22 cellular contexts compared by ENCODE assay signal in genomic region chr6:106568518-106568917, GRCh38.
DNase-seq lines count a peak whose midpoint lies in the region; ATAC-seq, FAIRE-seq and TF ChIP-seq lines count a peak whose summit lies in the region.
"Had no signal": no experiment of that assay in that cellular context is flagged by ENCODE, and none has a peak within 500 bp of the region (broad histone marks: within the 10 kb centered on the region; RNA-seq: fewer than 3 reads in every experiment).

No MANE protein-coding gene starts in this region.

- ATAC-seq in RWPE2 (ENCODE audit: low read depth) = peak; percentile 31; the same call in 2 of the 3 replicates
- ATAC-seq in GM18520 (IDR thresholded peaks at IDR 0.05; ENCODE audit: unreplicated experiment) = no peak
- no peak for ATAC-seq in omental fat pad (ENCODE audit: low FRiP score)
- ATAC-seq: Right ventricle myocardium inferior had no signal

- intact Hi-C loops in CD4-positive, alpha-beta memory T cell (cut with micrococcal nuclease) = no loop called here
- intact Hi-C loops in Calu3 (cut with micrococcal nuclease; ENCODE audit: unreplicated experiment) = loop anchor here (5.0 kb wide), 2 partner anchors 231 to 424 kb away; no protein-coding TSS in a partner anchor

- peaks cover 36% of the 10 kb centered on the region for H3K36me3 ChIP-seq in CD4-positive, alpha-beta memory T cell (ENCODE audit: insufficient read depth, low read length)
- peaks cover 76% of the 10 kb centered on the region for H3K36me3 ChIP-seq in RWPE2 (ENCODE audit: low read depth)
- H3K36me3 ChIP-seq: brain microvascular endothelial cell had no signal

- H3K27ac ChIP-seq in CD4-positive, alpha-beta memory T cell (ENCODE audit: low read depth, low read length) = no peak overlapping the region
- H3K27ac ChIP-seq in RWPE2 (ENCODE audit: poor library complexity, severe bottlenecking) (no peak overlapping the region), epithelial cell of prostate (peak overlapping the region; percentile 18)
- H3K27ac ChIP-seq: brain microvascular endothelial cell had no signal

- no peak for FAIRE-seq in GM19239 (lab: Jason Lieb, UNC)
- FAIRE-seq: frontal cortex had no signal

- DNase-seq in CD4-positive, alpha-beta memory T cell = no peak
- DNase-seq in Calu3 (no peak), RWPE2 (ENCODE audit: low spot score) (no peak), epithelial cell of prostate (ENCODE audit: low read depth, low spot score) (no peak), NCI-H526 treated with DMSO at 0.1 percent for 48 hours (lab: John Stamatoyannopoulos, UW) (no peak), GM19239 (ENCODE audit: insufficient read length, low spot score) (no peak), omental fat pad (ENCODE audit: low spot score) (no peak)
- DNase-seq: activated CD4-positive, alpha-beta T cell treated with anti-CD3 and anti-CD28 coated beads, Interleukin-2, amount 10 ng/mL, durations not matched to agents 7 days and 5 days; brain microvascular endothelial cell; cortex of kidney; hypothalamus; kidney glomerular epithelial cell; MM.1S; NCI-H146; NCI-H524 treated with DMSO at 0.1 percent for 48 hours; nucleus accumbens; retina; substantia nigra; SW 1271 had no signal

- H3K4me1 ChIP-seq in CD4-positive, alpha-beta memory T cell (ENCODE audit: insufficient read depth, low read length) = no peaks in the 10 kb centered on the region
- H3K4me1 ChIP-seq in RWPE2 (ENCODE audit: insufficient read depth, poor library complexity, severe bottlenecking) = peaks cover 7% of the 10 kb centered on the region

- no peaks in the 10 kb centered on the region for H3K27me3 Mint-ChIP-seq in CD4-positive, alpha-beta memory T cell
- no peaks in the 10 kb centered on the region for H3K27me3 Mint-ChIP-seq in Calu3 (ENCODE audit: unreplicated experiment)
- H3K27me3 Mint-ChIP-seq: activated CD4-positive, alpha-beta T cell treated with anti-CD3 and anti-CD28 coated beads, Interleukin-2, amount 10 ng/mL, durations not matched to agents 7 days and 5 days had no signal

- no peaks in the 10 kb centered on the region for H3K9me3 Mint-ChIP-seq in CD4-positive, alpha-beta memory T cell
- no peaks in the 10 kb centered on the region for H3K9me3 Mint-ChIP-seq in Calu3 (ENCODE audit: low read depth, unreplicated experiment)
- H3K9me3 Mint-ChIP-seq: activated CD4-positive, alpha-beta T cell treated with anti-CD3 and anti-CD28 coated beads, Interleukin-2, amount 10 ng/mL, durations not matched to agents 7 days and 5 days had no signal

- POLR2A ChIA-PET in CD4-positive, alpha-beta memory T cell (lab: Charles Lee; ENCODE audit: partially characterized antibody) = interaction anchor here (0.6 kb wide), 1 partner anchor 482 kb away, joined by 4 read pairs; the partner anchor contains the start of gene PRDM1

- H3K9me3 ChIP-seq in CD4-positive, alpha-beta memory T cell (ENCODE audit: control insufficient read depth in 1 of 2, low read length in 2 of 2) = no peaks in the 10 kb centered on the region
- H3K9me3 ChIP-seq in RWPE2 (ENCODE audit: severe bottlenecking) = no peaks in the 10 kb centered on the region

- no peaks in the 10 kb centered on the region for H3K27me3 ChIP-seq in CD4-positive, alpha-beta memory T cell (ENCODE audit: insufficient read depth, low read length)
- no peaks in the 10 kb centered on the region for H3K27me3 ChIP-seq in RWPE2 (ENCODE audit: insufficient read depth, poor library complexity, severe bottlenecking)
- H3K27me3 ChIP-seq: brain microvascular endothelial cell had no signal

- TF ChIP-seq CTCF in Calu3 (IDR thresholded peaks at IDR 0.05; ENCODE audit: unreplicated experiment) (no peak), RWPE2 (IDR thresholded peaks at IDR 0.05; ENCODE audit: poor library complexity, severe bottlenecking) (no peak), omental fat pad (IDR thresholded peaks at IDR 0.05) (no peak)

- BruUV-seq in Calu3 (replicated peaks; lab: Mats Ljungman, UMichigan) = TSS peak; percentile 16

- no peak overlapping the region for H3K4me3 Mint-ChIP-seq in CD4-positive, alpha-beta memory T cell
- no peak overlapping the region for H3K4me3 Mint-ChIP-seq in Calu3 (ENCODE audit: low read depth, unreplicated experiment)
- H3K4me3 Mint-ChIP-seq: activated CD4-positive, alpha-beta T cell treated with anti-CD3 and anti-CD28 coated beads, Interleukin-2, amount 10 ng/mL, durations not matched to agents 7 days and 5 days had no signal

- H3K4me1 Mint-ChIP-seq in CD4-positive, alpha-beta memory T cell = peaks cover 0 to 6% (median 3%) of the 10 kb centered on the region in 4 donors
- H3K4me1 Mint-ChIP-seq in Calu3 (ENCODE audit: low read depth, unreplicated experiment) = no peaks in the 10 kb centered on the region

- no peak overlapping the region for H3K4me3 ChIP-seq in CD4-positive, alpha-beta memory T cell (ENCODE audit: low read length in 2 of 2)
- H3K4me3 ChIP-seq in RWPE2 (ENCODE audit: severe bottlenecking) = no peak overlapping the region

- CTCF ChIA-PET in CD4-positive, alpha-beta memory T cell (lab: Charles Lee; ENCODE audit: partially characterized antibody) = interaction anchor here (1.5 to 10.1 kb wide), 2 partner anchors 40 to 124 kb away, joined by 3 to 341 read pairs; no protein-coding TSS in a partner anchor
- CTCF ChIA-PET in Calu3 (lab: Charles Lee) = interaction anchor here (0.6 kb wide), 1 partner anchor 233 kb away, joined by 3 read pairs; no protein-coding TSS in a partner anchor

- peak overlapping the region in 6 of 7 donors; percentile 7 to 50 (median 27) for H3K27ac Mint-ChIP-seq in CD4-positive, alpha-beta memory T cell
- H3K27ac Mint-ChIP-seq in Calu3 (ENCODE audit: unreplicated experiment) = no peak overlapping the region
- H3K27ac Mint-ChIP-seq: activated CD4-positive, alpha-beta T cell treated with anti-CD3 and anti-CD28 coated beads, Interleukin-2, amount 10 ng/mL, durations not matched to agents 7 days and 5 days had no signal

- H3K36me3 Mint-ChIP-seq in CD4-positive, alpha-beta memory T cell = peaks cover 46 to 73% of the 10 kb centered on the region in 2 donors
- H3K36me3 Mint-ChIP-seq in Calu3 (ENCODE audit: insufficient read depth, unreplicated experiment) = peaks cover 20% of the 10 kb centered on the region
